Comparison of ENCODE assay signal across 1 cellular context in genomic region chr11:3890014-3890413, GRCh38.
TF ChIP-seq lines count a peak whose summit lies in the region.

No MANE protein-coding gene starts in this region.

TF ChIP-seq in endothelial cell of umbilical vein, 7 proteins besides CTCF, POLR2A, EP300 and RAD21:
- no peak for TF ChIP-seq GATA2 (IDR thresholded peaks at IDR 0.05; ENCODE audit: insufficient read depth, insufficient read length, low read depth, low read length)
- TF ChIP-seq POLR2AphosphoS5 (IDR thresholded peaks at IDR 0.05; ENCODE audit: insufficient read depth, low read depth, low read length) = no peak
- no peak for TF ChIP-seq MYC (IDR thresholded peaks at IDR 0.05; ENCODE audit: low read depth, low read length)
- TF ChIP-seq MAX (IDR thresholded peaks at IDR 0.05; ENCODE audit: insufficient read depth, insufficient read length) = no peak
TF ChIP-seq in endothelial cell of umbilical vein: peak in this region for 0.
